ENCODE assay signal across 12 cellular contexts in the genomic region with DNA sequence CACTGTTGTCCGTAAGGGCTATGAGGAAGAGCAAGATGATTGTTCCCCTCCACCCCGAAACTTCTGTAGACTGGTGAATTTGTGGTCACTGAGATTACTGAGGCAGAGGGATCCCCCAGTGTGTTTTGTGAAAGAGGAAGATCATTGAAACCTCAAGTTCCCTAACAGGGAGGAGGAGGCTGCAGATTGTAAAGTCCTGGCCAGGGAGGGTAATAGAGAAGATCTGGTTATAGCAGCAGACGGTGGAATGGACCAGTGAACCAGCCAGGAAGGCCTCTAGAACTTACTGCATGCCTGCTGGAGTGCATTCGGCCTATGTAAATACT. TPM values are rescaled to one million over a fixed set of nuclear protein-coding genes. Genes with fewer than 3 reads are reported as not detected.
DNase-seq lines count a peak whose midpoint lies in the region; ATAC-seq and TF ChIP-seq lines count a peak whose summit lies in the region.
"Had no signal": no experiment of that assay in that cellular context is flagged by ENCODE, and none has a peak within 500 bp of the region (broad histone marks: within the 10 kb centered on the region; RNA-seq: fewer than 3 reads in every experiment).

No MANE protein-coding gene starts in this region.

- no peaks in the 10 kb centered on the region for H3K27me3 ChIP-seq in Peyer's patch
- H3K27me3 ChIP-seq: BLaER1, SJCRH30 had no signal

- H3K27ac ChIP-seq in C4-2B (peak overlapping the region; percentile 32; the same call in 1 of the 2 replicates), Peyer's patch (no peak overlapping the region)
- H3K27ac ChIP-seq: BLaER1, SJCRH30 had no signal

- no peaks in the 10 kb centered on the region for H3K9me3 ChIP-seq in Peyer's patch
- H3K9me3 ChIP-seq: BLaER1, SJCRH30 had no signal

- TF ChIP-seq POLR2A in Peyer's patch (IDR thresholded peaks at IDR 0.05), result no peak

- H3K4me1 ChIP-seq in Peyer's patch, result peaks cover 0 to 22% (median 11%) of the 10 kb centered on the region in 4 donors

- H3K4me3 ChIP-seq in Peyer's patch, result no peak overlapping the region
- H3K4me3 ChIP-seq: BLaER1, SJCRH30 had no signal

- peaks cover 0 to 43% (median 0%) of the 10 kb centered on the region in 3 donors for H3K36me3 ChIP-seq in Peyer's patch

- ATAC-seq in GM19372 (IDR thresholded peaks at IDR 0.05; ENCODE audit: low read depth, unreplicated experiment), result peak; percentile 58
- peak; percentile 75 for ATAC-seq in HG03045 (IDR thresholded peaks at IDR 0.05; ENCODE audit: unreplicated experiment)

- no peak for TF ChIP-seq CTCF in C4-2B (conservative IDR thresholded peaks at IDR 0.05)
- TF ChIP-seq CTCF in Peyer's patch (IDR thresholded peaks at IDR 0.05), result no peak

- peak in 2 of 3 donors; percentile 49 to 58 for DNase-seq in Peyer's patch
- no peak for DNase-seq in NCI-H446 (lab: John Stamatoyannopoulos, UW)
- no peak for DNase-seq in SW480 (ENCODE audit: low spot score)
- DNase-seq in EL, result no peak
- no peak for DNase-seq in activated CD8-positive, alpha-beta memory T cell treated with anti-CD3 and anti-CD28 coated beads, Interleukin-2, amount 50 U/mL, for 48 hours
- DNase-seq: activated naive CD8-positive, alpha-beta T cell treated with anti-CD3 and anti-CD28 coated beads, Interleukin-2, amount 10 ng/mL, durations not matched to agents 7 days and 5 days; SJCRH30; stimulated activated naive CD4-positive, alpha-beta T cell had no signal

RNA-seq across cellular contexts. Expression of a gene that starts 31.1 kb away (rescaled TPM):
- 10 to 100 TPM; 23.1 to 54.0 (median 51.4) TPM for total RNA-seq in Peyer's patch

Comparison
In these comparisons a context has a peak if more than half of its experiments do, and no peak if none do; other contexts are left out.
1. DNase-seq: peak in Peyer's patch (2 of 3); none in NCI-H446 (0 of 2), SW480 (single experiment), EL (single experiment) and activated CD8-positive, alpha-beta memory T cell treated with anti-CD3 and anti-CD28 coated beads, Interleukin-2, amount 50 U/mL, for 48 hours (single experiment).